Comparison of ENCODE assay signal across 1 cellular context in the genomic region with DNA sequence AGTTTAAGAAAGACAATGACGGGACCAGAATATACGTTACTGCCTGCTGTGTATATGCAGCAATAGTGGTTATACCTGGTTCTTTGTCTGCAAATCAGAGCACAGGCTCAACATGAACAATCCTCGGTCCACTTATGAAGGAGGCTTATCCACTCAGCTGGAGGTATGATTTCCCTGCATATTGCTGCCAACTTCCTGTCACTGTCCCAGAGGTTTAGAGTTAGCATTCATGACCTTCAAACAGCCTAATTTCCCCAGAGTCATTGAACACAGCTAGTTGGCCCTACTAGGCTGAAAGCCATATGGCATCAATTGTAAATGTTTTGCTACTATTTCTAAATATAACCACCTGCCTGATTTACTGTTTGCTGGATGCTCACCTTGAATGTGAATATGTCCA.
TF ChIP-seq lines count a peak whose summit lies in the region.

No MANE protein-coding gene starts in this region.

TF ChIP-seq in GM23338, 12 proteins besides CTCF, POLR2A, EP300 and RAD21 (continued from another document):
- TF ChIP-seq EZH2 (IDR thresholded peaks at IDR 0.05; ENCODE audit: low read depth, unreplicated experiment) = no peak
